1 cellular context compared by ENCODE assay signal in genomic region chr3:11770477-11771381, GRCh38.
TF ChIP-seq lines count a peak whose summit lies in the region.

No MANE protein-coding gene starts in this region.

TF ChIP-seq in neural cell, 6 proteins besides CTCF, POLR2A, EP300 and RAD21 (continued from another document):
- TF ChIP-seq POLR2AphosphoS5 (IDR thresholded peaks at IDR 0.05), result peak; percentile 78
